Comparison of ENCODE assay signal across 9 cellular contexts in genomic region chr12:23083267-23083666, GRCh38.
A peak's percentile ranks its signal among the peaks of the same experiment; 100 is the strongest.
DNase-seq lines count a peak whose midpoint lies in the region; ATAC-seq and TF ChIP-seq lines count a peak whose summit lies in the region.
"Had no signal": no experiment of that assay in that cellular context is flagged by ENCODE, and none has a peak within 500 bp of the region (broad histone marks: within the 10 kb centered on the region; RNA-seq: fewer than 3 reads in every experiment).

No MANE protein-coding gene starts in this region.

- 9% methylated on average over 2 of the region's 2 CpGs for WGBS in GM23248 (ENCODE audit: low coverage in 1 of 2, low lambda C conversion rate in 2 of 2, missing lambda C conversion rate in 2 of 2), 2 experiments

- H4K20me1 ChIP-seq in GM23248 (ENCODE audit: insufficient read depth): no peaks in the 10 kb centered on the region

- no peaks in the 10 kb centered on the region for H3K9me2 ChIP-seq in GM23248 (ENCODE audit: insufficient read depth)

- H3K27me3 ChIP-seq in GM23248 (replicated peaks; ENCODE audit: insufficient read depth) (no peaks in the 10 kb centered on the region), dorsolateral prefrontal cortex (no peaks in the 10 kb centered on the region)

- peak; percentile 96 for DNase-seq in DMS 273 treated with DMSO at 0.1 percent for 48 hours (lab: John Stamatoyannopoulos, UW)
- DNase-seq in GM23248: peak; percentile 64
- DNase-seq in NCI-H1105 (lab: John Stamatoyannopoulos, UW): peak; percentile 48
- peak; percentile 75 for DNase-seq in fibroblast of gingiva (ENCODE audit: low read depth)
- no peak for DNase-seq in dorsolateral prefrontal cortex
- DNase-seq in stimulated activated CD4-positive, alpha-beta T cell treated with anti-CD3 and anti-CD28 coated beads, Interleukin-12 subunit alpha, Interleukin-12 subunit beta, amount 100 ng/mL, for 4 hours: no peak
- no peak for DNase-seq in medulla oblongata (ENCODE audit: extremely low spot score)
- DNase-seq: stimulated activated CD4-positive, alpha-beta T cell treated with anti-CD3 and anti-CD28 coated beads, Interleukin-4, amount 100 ng/mL, for 24 hours had no signal

- H3K27ac ChIP-seq in GM23248 (no peak overlapping the region), dorsolateral prefrontal cortex (no peak overlapping the region)

- H3K9me3 ChIP-seq in GM23248 (ENCODE audit: low read depth): no peaks in the 10 kb centered on the region

- intact Hi-C loops in dorsolateral prefrontal cortex (cut with DNase I): no loop called here

- H3K4me2 ChIP-seq in GM23248 (ENCODE audit: unreplicated experiment): no peak overlapping the region

- H2AFZ ChIP-seq in GM23248: no peak overlapping the region

- no peak for ATAC-seq in activated CD4-positive, CD25-positive, alpha-beta regulatory T cell treated with anti-CD3 and anti-CD28 coated beads, Interleukin-2, amount 50 U/mL, for 24 hours

- no peaks in the 10 kb centered on the region for H3K36me3 ChIP-seq in GM23248 (ENCODE audit: low read depth)

- H3K4me1 ChIP-seq in GM23248 (ENCODE audit: insufficient read depth): no peaks in the 10 kb centered on the region; the same call in 1 of the 2 replicates

- H3K79me2 ChIP-seq in GM23248 (ENCODE audit: insufficient read depth): no peaks in the 10 kb centered on the region

- H3K4me3 ChIP-seq in GM23248 (no peak overlapping the region), dorsolateral prefrontal cortex (no peak overlapping the region)

- no peak for TF ChIP-seq CTCF in dorsolateral prefrontal cortex (IDR thresholded peaks at IDR 0.05 in 54 of 56, conservative IDR thresholded peaks at IDR 0.05 in 2 of 56; ENCODE audit: low read depth in 1 of 56, partially characterized antibody in 56 of 56)

- peaks cover 14% of the 10 kb centered on the region; the same call in 1 of the 2 replicates for H3F3A ChIP-seq in GM23248 (ENCODE audit: insufficient read depth)

- H3K9ac ChIP-seq in GM23248: no peak overlapping the region

- in situ Hi-C loops in GM23248 (cut with MboI): no loop called here

Comparison
In these comparisons a context has a peak if more than half of its experiments do, and no peak if none do; other contexts are left out.
1. DNase-seq: peak in DMS 273 treated with DMSO at 0.1 percent for 48 hours (single experiment), GM23248 (single experiment), NCI-H1105 (single experiment) and fibroblast of gingiva (single experiment); none in dorsolateral prefrontal cortex (0 of 10), stimulated activated CD4-positive, alpha-beta T cell treated with anti-CD3 and anti-CD28 coated beads, Interleukin-12 subunit alpha, Interleukin-12 subunit beta, amount 100 ng/mL, for 4 hours (single experiment) and medulla oblongata (single experiment).